ENCODE assay signal across 13 cellular contexts in genomic region chr3:33174095-33174494, GRCh38. TPM values are rescaled to one million over a fixed set of nuclear protein-coding genes. Genes with fewer than 3 reads are reported as not detected.
DNase-seq lines count a peak whose midpoint lies in the region; ATAC-seq and TF ChIP-seq lines count a peak whose summit lies in the region.
"Had no signal": no experiment of that assay in that cellular context is flagged by ENCODE, and none has a peak within 500 bp of the region (broad histone marks: within the 10 kb centered on the region; RNA-seq: fewer than 3 reads in every experiment).

No MANE protein-coding gene starts in this region.

- DNase-seq in left ventricle myocardium inferior (no peak), left cardiac atrium (no peak), coronary artery (ENCODE audit: low spot score) (no peak), osteocyte (ENCODE audit: extremely low spot score, unreplicated experiment) (peak; percentile 64), upper lobe of right lung (no peak), NCI-H446 (lab: John Stamatoyannopoulos, UW) (no peak), NCI-H1092 (lab: John Stamatoyannopoulos, UW) (no peak)
- DNase-seq: Caco-2; CD8-positive, alpha-beta T cell; HCEC 1CT had no signal

- H3K27me3 ChIP-seq in left ventricle myocardium inferior (ENCODE audit: low read depth) (no peaks in the 10 kb centered on the region), upper lobe of right lung (no peaks in the 10 kb centered on the region)
- H3K27me3 ChIP-seq: BLaER1 treated with 17β-estradiol and CSF1 and Interleukin-3, amounts not matched to agents 10 nM and 100 nM had no signal

- no peaks in the 10 kb centered on the region for H3K27me3 Mint-ChIP-seq in osteocyte (ENCODE audit: unreplicated experiment)

- TF ChIP-seq CTCF in left ventricle myocardium inferior (IDR thresholded peaks at IDR 0.05; ENCODE audit: borderline replicate concordance) (no peak), coronary artery (IDR thresholded peaks at IDR 0.05) (no peak), osteocyte (IDR thresholded peaks at IDR 0.05) (no peak), upper lobe of right lung (IDR thresholded peaks at IDR 0.05) (no peak)

- no peaks in the 10 kb centered on the region for H3K4me1 Mint-ChIP-seq in osteocyte (ENCODE audit: unreplicated experiment)
- H3K4me1 Mint-ChIP-seq: GM23338 had no signal

- H3K9me3 Mint-ChIP-seq in osteocyte (ENCODE audit: unreplicated experiment) = peaks cover 3% of the 10 kb centered on the region
- H3K9me3 Mint-ChIP-seq: GM23338 had no signal

- no peaks in the 10 kb centered on the region for H3K36me3 Mint-ChIP-seq in osteocyte (ENCODE audit: unreplicated experiment)
- H3K36me3 Mint-ChIP-seq: CD8-positive, alpha-beta T cell had no signal

- ATAC-seq in left cardiac atrium (no peak), upper lobe of right lung (peak; percentile 13)
- ATAC-seq: CD8-positive, alpha-beta T cell; GM23338 had no signal

- intact Hi-C loops in left ventricle myocardium inferior (cut with micrococcal nuclease) (no loop called here), left cardiac atrium (cut with DNase I) (no loop called here), upper lobe of right lung (cut with DNase I) (no loop called here)

- H3K4me1 ChIP-seq in left ventricle myocardium inferior = peaks cover 18% of the 10 kb centered on the region
- no peaks in the 10 kb centered on the region for H3K4me1 ChIP-seq in upper lobe of right lung
- H3K4me1 ChIP-seq: Caco-2 had no signal

- peaks cover 7% of the 10 kb centered on the region for H3K9me3 ChIP-seq in left ventricle myocardium inferior (replicated peaks)
- H3K9me3 ChIP-seq in upper lobe of right lung = no peaks in the 10 kb centered on the region
- H3K9me3 ChIP-seq: Caco-2 had no signal

- H3K27ac Mint-ChIP-seq in osteocyte (ENCODE audit: unreplicated experiment) = no peak overlapping the region
- H3K27ac Mint-ChIP-seq: B cell; CD8-positive, alpha-beta T cell; GM23338 had no signal

- H3K36me3 ChIP-seq in left ventricle myocardium inferior (no peaks in the 10 kb centered on the region), upper lobe of right lung (no peaks in the 10 kb centered on the region)
- H3K36me3 ChIP-seq: BLaER1 treated with 17β-estradiol and CSF1 and Interleukin-3, amounts not matched to agents 10 nM and 100 nM had no signal

- H3K4me3 ChIP-seq in left ventricle myocardium inferior = no peak overlapping the region
- no peak overlapping the region for H3K4me3 ChIP-seq in coronary artery
- H3K4me3 ChIP-seq in upper lobe of right lung = no peak overlapping the region
- H3K4me3 ChIP-seq: BLaER1 treated with 17β-estradiol and CSF1 and Interleukin-3, amounts not matched to agents 10 nM and 100 nM; GM23338 had no signal

- no peak overlapping the region for H3K4me3 Mint-ChIP-seq in osteocyte (ENCODE audit: unreplicated experiment)
- H3K4me3 Mint-ChIP-seq: B cell; CD8-positive, alpha-beta T cell; GM23338 had no signal

- H3K27ac ChIP-seq in left ventricle myocardium inferior (replicated peaks) (peak overlapping the region; percentile 80), coronary artery (peak overlapping the region; percentile 73 to 87), upper lobe of right lung (no peak overlapping the region)
- H3K27ac ChIP-seq: BLaER1 treated with 17β-estradiol and CSF1 and Interleukin-3, amounts not matched to agents 10 nM and 100 nM had no signal

RNA-seq across cellular contexts. Expression of gene SUSD5, which starts 44.5 kb away (rescaled TPM):
- total RNA-seq in left ventricle myocardium inferior (0.80 TPM), left cardiac atrium (under 1 TPM; 0.60 to 0.82 TPM), osteocyte (22.7 and 25.5 TPM in 2 replicates), upper lobe of right lung (1.1 TPM)
- total RNA-seq: Caco-2; CD8-positive, alpha-beta T cell had no signal

Comparison
In these comparisons a context has a peak if more than half of its experiments do, and no peak if none do; other contexts are left out.
1. RNA of gene SUSD5, which starts 44.5 kb away (total RNA-seq): 22.7 to 25.5 TPM in osteocyte; 1.1 TPM in upper lobe of right lung (single experiment), 0.60 to 0.82 TPM in left cardiac atrium and 0.80 TPM in left ventricle myocardium inferior (single experiment); every median in the first group is over 10 times any median in the second.